2 cellular contexts compared by ENCODE assay signal in the genomic region with DNA sequence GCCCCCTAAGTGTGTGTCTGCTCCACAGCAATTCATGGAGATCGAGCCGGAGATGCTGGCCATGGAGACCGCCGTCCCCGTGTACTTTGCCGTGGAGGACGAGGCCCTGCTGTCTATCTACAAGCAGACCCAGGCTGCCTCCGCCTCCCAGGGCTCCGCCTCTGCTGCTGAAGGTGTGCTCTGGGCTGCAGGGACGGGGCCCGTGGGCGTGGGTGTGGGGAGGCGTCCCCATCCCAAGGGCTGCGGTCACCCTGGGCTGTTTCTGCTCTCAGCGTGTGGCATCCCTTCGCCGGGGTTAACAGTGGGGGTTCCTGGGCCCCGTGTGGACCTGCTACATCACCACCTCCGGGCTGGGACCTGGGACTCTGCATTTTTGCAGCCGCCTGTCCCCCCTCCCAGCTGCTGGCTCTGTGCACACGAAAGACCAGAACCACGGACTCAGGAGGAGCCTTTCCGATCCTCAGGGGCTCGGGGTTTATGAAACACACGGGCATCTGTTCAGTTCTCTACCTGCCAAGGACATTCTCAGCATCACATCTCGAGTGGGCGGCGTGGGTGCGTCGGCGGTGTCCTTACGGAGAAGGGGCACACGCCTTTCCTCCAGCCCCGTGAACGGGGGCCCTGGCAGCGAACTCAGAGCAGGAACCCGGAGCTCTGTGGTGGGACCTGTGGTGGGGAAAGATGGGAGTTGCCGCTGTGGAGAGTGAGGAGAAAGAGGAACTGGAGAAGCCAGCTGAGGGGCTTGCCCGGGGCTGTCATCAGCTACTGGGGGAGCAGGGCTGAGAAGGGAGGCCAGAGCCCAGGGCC.
A peak's percentile ranks its signal among the peaks of the same experiment; 100 is the strongest.
TF ChIP-seq lines count a peak whose summit lies in the region.

No MANE protein-coding gene starts in this region.

TF ChIP-seq in K562, 482 proteins besides CTCF, POLR2A, EP300 and RAD21 (continues in another document):
- TF ChIP-seq, protein P1, sequence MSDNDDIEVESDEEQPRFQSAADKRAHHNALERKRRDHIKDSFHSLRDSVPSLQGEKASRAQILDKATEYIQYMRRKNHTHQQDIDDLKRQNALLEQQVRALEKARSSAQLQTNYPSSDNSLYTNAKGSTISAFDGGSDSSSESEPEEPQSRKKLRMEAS (CRISPR knock-in tag; IDR thresholded peaks at IDR 0.05): 0 out of 2 replicates have a peak, but pooled peaks have one; percentile 11
- peak; percentile 78 for TF ChIP-seq EGR1 (conservative IDR thresholded peaks at IDR 0.05)
- peak; percentile 43 for TF ChIP-seq TBP (optimal IDR thresholded peaks at IDR 0.05; ENCODE audit: low read depth, low read length)
- peak; percentile 7 for TF ChIP-seq MEIS2 (IDR thresholded peaks at IDR 0.05; ENCODE audit: partially characterized antibody)
- 0 out of 2 replicates have a peak, but pooled peaks have one; percentile 48 for TF ChIP-seq HINFP (tag; conservative IDR thresholded peaks at IDR 0.05; ENCODE audit: low read depth)
- no peak for TF ChIP-seq CBX3 (IDR thresholded peaks at IDR 0.05; ENCODE audit: borderline replicate concordance in 1 of 2, low read length in 2 of 2)
- no peak for TF ChIP-seq ZNF699 (CRISPR knock-in tag; IDR thresholded peaks at IDR 0.05; ENCODE audit: insufficient replicate concordance)
- TF ChIP-seq CEBPG (CRISPR knock-in tag; IDR thresholded peaks at IDR 0.05): peak; percentile 79
- TF ChIP-seq CEBPG (tag; conservative IDR thresholded peaks at IDR 0.05 in 1 of 2, IDR thresholded peaks at IDR 0.05 in 1 of 2): no peak
- TF ChIP-seq, protein P2, sequence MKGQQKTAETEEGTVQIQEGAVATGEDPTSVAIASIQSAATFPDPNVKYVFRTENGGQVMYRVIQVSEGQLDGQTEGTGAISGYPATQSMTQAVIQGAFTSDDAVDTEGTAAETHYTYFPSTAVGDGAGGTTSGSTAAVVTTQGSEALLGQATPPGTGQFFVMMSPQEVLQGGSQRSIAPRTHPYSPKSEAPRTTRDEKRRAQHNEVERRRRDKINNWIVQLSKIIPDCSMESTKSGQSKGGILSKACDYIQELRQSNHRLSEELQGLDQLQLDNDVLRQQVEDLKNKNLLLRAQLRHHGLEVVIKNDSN (CRISPR knock-in tag; IDR thresholded peaks at IDR 0.05): 0 out of 2 replicates have a peak, but pooled peaks have one; percentile 7
- TF ChIP-seq RBFOX2 (IDR thresholded peaks at IDR 0.05; ENCODE audit: low read depth, low read length): peak; percentile 50
- TF ChIP-seq ZFP1 (CRISPR knock-in tag; IDR thresholded peaks at IDR 0.05): no peak
- TF ChIP-seq ZNF57 (CRISPR knock-in tag; IDR thresholded peaks at IDR 0.05): no peak
- peak; percentile 70 for TF ChIP-seq TFAP4 (CRISPR knock-in tag; IDR thresholded peaks at IDR 0.05; ENCODE audit: borderline replicate concordance)
- peak; percentile 97 for TF ChIP-seq SPI1 (IDR thresholded peaks at IDR 0.05; ENCODE audit: borderline replicate concordance, low read depth, low read length)
- no peak for TF ChIP-seq MCM5 (IDR thresholded peaks at IDR 0.05; ENCODE audit: low read depth)

TF ChIP-seq in WTC11, 78 proteins besides CTCF, POLR2A, EP300 and RAD21:
- TF ChIP-seq ZNF219 (CRISPR knock-in tag; IDR thresholded peaks at IDR 0.05; ENCODE audit: borderline replicate concordance): no peak
